ENCODE assay signal across 14 cellular contexts in genomic region chr3:190608850-190609589, GRCh38.
DNase-seq lines count a peak whose midpoint lies in the region; TF ChIP-seq lines count a peak whose summit lies in the region.
"Had no signal": no experiment of that assay in that cellular context is flagged by ENCODE, and none has a peak within 500 bp of the region (broad histone marks: within the 10 kb centered on the region; RNA-seq: fewer than 3 reads in every experiment).

No MANE protein-coding gene starts in this region.

- no peak overlapping the region for H3K27ac Mint-ChIP-seq in activated naive CD4-positive, alpha-beta T cell treated with anti-CD3 and anti-CD28 coated beads, Interleukin-2, amount 10 ng/mL, durations not matched to agents 7 days and 5 days
- H3K27ac Mint-ChIP-seq: CD4-positive, alpha-beta T cell; GM23338 had no signal

- intact Hi-C loops in A673 (cut with micrococcal nuclease; ENCODE audit: unreplicated experiment), result no loop called here

- H3K4me1 ChIP-seq in A673 (ENCODE audit: insufficient read depth, low read length, poor library complexity, severe bottlenecking), result peaks cover 15% of the 10 kb centered on the region
- H3K4me1 ChIP-seq: BLaER1 had no signal

- no peaks in the 10 kb centered on the region for H3K27me3 Mint-ChIP-seq in activated naive CD4-positive, alpha-beta T cell treated with anti-CD3 and anti-CD28 coated beads, Interleukin-2, amount 10 ng/mL, durations not matched to agents 7 days and 5 days
- H3K27me3 Mint-ChIP-seq: CD4-positive, alpha-beta T cell had no signal

- peaks cover 3% of the 10 kb centered on the region for H3K9me3 Mint-ChIP-seq in activated naive CD4-positive, alpha-beta T cell treated with anti-CD3 and anti-CD28 coated beads, Interleukin-2, amount 10 ng/mL, durations not matched to agents 7 days and 5 days
- H3K9me3 Mint-ChIP-seq: CD4-positive, alpha-beta T cell; GM23338 had no signal

- peaks cover 13% of the 10 kb centered on the region for H3K9me3 ChIP-seq in A673 (ENCODE audit: low read depth, low read length, poor library complexity, severe bottlenecking)
- H3K9me3 ChIP-seq: BLaER1 had no signal

- H3K4me1 Mint-ChIP-seq in activated naive CD4-positive, alpha-beta T cell treated with anti-CD3 and anti-CD28 coated beads, Interleukin-2, amount 10 ng/mL, durations not matched to agents 7 days and 5 days, result peaks cover 13% of the 10 kb centered on the region
- H3K4me1 Mint-ChIP-seq: GM23338 had no signal

- no peaks in the 10 kb centered on the region for H3K27me3 ChIP-seq in A673 (replicated peaks; ENCODE audit: insufficient read depth, low read depth, low read length, poor library complexity)
- H3K27me3 ChIP-seq: BLaER1 had no signal

- no peak overlapping the region for H3K4me3 ChIP-seq in A673 (ENCODE audit: low read depth, low read length, poor library complexity, severe bottlenecking)
- H3K4me3 ChIP-seq: BLaER1, GM12878, GM23338, K562 had no signal

- CTCF ChIA-PET in A673 (lab: Charles Lee), result no interaction called here
- CTCF ChIA-PET in activated naive CD4-positive, alpha-beta T cell treated with anti-CD3 and anti-CD28 coated beads, Interleukin-2, amount 10 ng/mL, durations not matched to agents 7 days and 5 days (lab: Charles Lee), result interaction anchor here (0.7 to 0.9 kb wide), 2 partner anchors 9 to 32 kb away, joined by 3 read pairs; no protein-coding TSS in a partner anchor

- DNase-seq in A673 (ENCODE audit: low spot score) (no peak), CD1c-positive myeloid dendritic cell (ENCODE audit: extremely low spot score) (peak; percentile 76), NCI-H526 (lab: John Stamatoyannopoulos, UW) (peak; percentile 46 to 56), fibroblast of peridontal ligament (ENCODE audit: extremely low read depth) (peak; percentile 36), Ammon's horn (ENCODE audit: low spot score) (no peak), NCI-H146 (lab: John Stamatoyannopoulos, UW) (no peak)
- DNase-seq in activated naive CD4-positive, alpha-beta T cell treated with anti-CD3 and anti-CD28 coated beads, Interleukin-2, amount 10 ng/mL, durations not matched to agents 7 days and 5 days, result no peak
- DNase-seq: CD4-positive, alpha-beta T cell; DMS79; H7 had no signal

- POLR2A ChIA-PET in A673 (lab: Charles Lee; ENCODE audit: low non-redundant PET), result no interaction called here

- H3K4me3 Mint-ChIP-seq in activated naive CD4-positive, alpha-beta T cell treated with anti-CD3 and anti-CD28 coated beads, Interleukin-2, amount 10 ng/mL, durations not matched to agents 7 days and 5 days, result no peak overlapping the region
- H3K4me3 Mint-ChIP-seq: CD4-positive, alpha-beta T cell; GM23338 had no signal

- H3K27ac ChIP-seq in A673 (ENCODE audit: low read depth, low read length, poor library complexity, severe bottlenecking), result peak overlapping the region; percentile 12
- H3K27ac ChIP-seq: BLaER1 had no signal

- no peak for TF ChIP-seq CTCF in A673 (conservative IDR thresholded peaks at IDR 0.05; ENCODE audit: low read depth, low read length)

- BruUV-seq in A673 (replicated peaks; lab: Mats Ljungman, UMichigan), result no TSS peak

- H3K36me3 ChIP-seq in A673 (ENCODE audit: insufficient read depth, low read length, poor library complexity, severe bottlenecking), result peaks cover 78% of the 10 kb centered on the region
- H3K36me3 ChIP-seq: BLaER1 had no signal

- peaks cover 39% of the 10 kb centered on the region for H3K36me3 Mint-ChIP-seq in activated naive CD4-positive, alpha-beta T cell treated with anti-CD3 and anti-CD28 coated beads, Interleukin-2, amount 10 ng/mL, durations not matched to agents 7 days and 5 days

Comparison
In these comparisons a context has a peak if more than half of its experiments do, and no peak if none do; other contexts are left out.
1. DNase-seq: peak in CD1c-positive myeloid dendritic cell (single experiment), NCI-H526 (2 of 2) and fibroblast of peridontal ligament (single experiment); none in A673 (single experiment), activated naive CD4-positive, alpha-beta T cell treated with anti-CD3 and anti-CD28 coated beads, Interleukin-2, amount 10 ng/mL, durations not matched to agents 7 days and 5 days (single experiment), Ammon's horn (single experiment) and NCI-H146 (single experiment).